8 cellular contexts compared by ENCODE assay signal in genomic region chr22:37419916-37420655, GRCh38. TPM values are rescaled to one million over a fixed set of nuclear protein-coding genes. Genes with fewer than 3 reads are reported as not detected.
DNase-seq lines count a peak whose midpoint lies in the region; ATAC-seq and TF ChIP-seq lines count a peak whose summit lies in the region.

No MANE protein-coding gene starts in this region.

- no peaks in the 10 kb centered on the region for H3K9me3 ChIP-seq in SJCRH30 (replicated peaks)

- H3K4me3 Mint-ChIP-seq in activated CD4-positive, alpha-beta T cell treated with anti-CD3 and anti-CD28 coated beads, Interleukin-2, amount 10 ng/mL, durations not matched to agents 7 days and 5 days, result peak overlapping the region; percentile 53

- ATAC-seq in GM18867 (IDR thresholded peaks at IDR 0.05; ENCODE audit: unreplicated experiment), result no peak

- no peak for TF ChIP-seq CTCF in fibroblast of the aortic adventitia (IDR thresholded peaks at IDR 0.05; ENCODE audit: insufficient read depth, low read length)

- H3K36me3 Mint-ChIP-seq in activated CD4-positive, alpha-beta T cell treated with anti-CD3 and anti-CD28 coated beads, Interleukin-2, amount 10 ng/mL, durations not matched to agents 7 days and 5 days (ENCODE audit: low read depth), result no peaks in the 10 kb centered on the region

- H3K9me3 Mint-ChIP-seq in activated CD4-positive, alpha-beta T cell treated with anti-CD3 and anti-CD28 coated beads, Interleukin-2, amount 10 ng/mL, durations not matched to agents 7 days and 5 days, result no peaks in the 10 kb centered on the region

- CTCF ChIA-PET in activated CD4-positive, alpha-beta T cell treated with anti-CD3 and anti-CD28 coated beads, Interleukin-2, amount 10 ng/mL, durations not matched to agents 7 days and 5 days (lab: Charles Lee), result interaction anchor here (1.0 kb wide), 1 partner anchor 96 kb away, joined by 3 read pairs; no protein-coding TSS in a partner anchor

- H3K27me3 ChIP-seq in H7 (ENCODE audit: control insufficient read depth, insufficient read depth, low read length) (peaks cover 29% of the 10 kb centered on the region), SJCRH30 (peaks cover 20% of the 10 kb centered on the region)

- H3K27ac Mint-ChIP-seq in activated CD4-positive, alpha-beta T cell treated with anti-CD3 and anti-CD28 coated beads, Interleukin-2, amount 10 ng/mL, durations not matched to agents 7 days and 5 days, result no peak overlapping the region

- H3K27ac ChIP-seq in SJCRH30, result no peak overlapping the region

- H3K4me1 ChIP-seq in SJCRH30, result no peaks in the 10 kb centered on the region

- peaks cover 36% of the 10 kb centered on the region for H3K4me1 Mint-ChIP-seq in activated CD4-positive, alpha-beta T cell treated with anti-CD3 and anti-CD28 coated beads, Interleukin-2, amount 10 ng/mL, durations not matched to agents 7 days and 5 days

- H3K36me3 ChIP-seq in H7 (replicated peaks; ENCODE audit: control insufficient read depth, insufficient read depth, low read length), result no peaks in the 10 kb centered on the region
- H3K36me3 ChIP-seq in SJCRH30, result no peaks in the 10 kb centered on the region

- DNase-seq in H7 (peak; percentile 93), fibroblast of the aortic adventitia (ENCODE audit: low read depth) (no peak), renal cortical epithelial cell (ENCODE audit: low read depth) (peak; percentile 32), COLO668 (lab: John Stamatoyannopoulos, UW; ENCODE audit: unreplicated experiment) (no peak), SJCRH30 (no peak), NCI-H1694 (lab: John Stamatoyannopoulos, UW) (no peak)
- peak; percentile 34 for DNase-seq in activated CD4-positive, alpha-beta T cell treated with anti-CD3 and anti-CD28 coated beads, Interleukin-2, amount 10 ng/mL, durations not matched to agents 7 days and 5 days

- H3K4me3 ChIP-seq in H7 (ENCODE audit: insufficient read depth, low read depth, low read length) (peak overlapping the region; percentile 55), fibroblast of the aortic adventitia (ENCODE audit: low read depth, low read length) (peak overlapping the region; percentile 42), SJCRH30 (no peak overlapping the region)

- POLR2A ChIA-PET in activated CD4-positive, alpha-beta T cell treated with anti-CD3 and anti-CD28 coated beads, Interleukin-2, amount 10 ng/mL, durations not matched to agents 7 days and 5 days (lab: Charles Lee), result no interaction called here

- peaks cover 61% of the 10 kb centered on the region for H3K27me3 Mint-ChIP-seq in activated CD4-positive, alpha-beta T cell treated with anti-CD3 and anti-CD28 coated beads, Interleukin-2, amount 10 ng/mL, durations not matched to agents 7 days and 5 days

RNA-seq across cellular contexts. Expression of gene ELFN2, which starts 7.2 kb away (rescaled TPM):
- total RNA-seq in H7 (2014; rRNA removed; shearing (Covaris generic)), result 0.14 and 0.22 TPM in 2 replicates
- total RNA-seq in activated CD4-positive, alpha-beta T cell treated with anti-CD3 and anti-CD28 coated beads, Interleukin-2, amount 10 ng/mL, durations not matched to agents 7 days and 5 days, result under 1 TPM; 0.10 to 0.23 TPM
- 0.18 and 0.33 TPM in 2 replicates for total RNA-seq in fibroblast of the aortic adventitia (ENCODE audit: low replicate concordance)
- total RNA-seq in renal cortical epithelial cell, result 6.3 and 18.8 TPM in 2 replicates
- under 0.01 and 0.02 TPM in 2 replicates for total RNA-seq in SJCRH30 (2014; rRNA removed; shearing (Covaris generic))

Comparison
In these comparisons a context has a peak if more than half of its experiments do, and no peak if none do; other contexts are left out.
1. DNase-seq: peak in H7 (single experiment), activated CD4-positive, alpha-beta T cell treated with anti-CD3 and anti-CD28 coated beads, Interleukin-2, amount 10 ng/mL, durations not matched to agents 7 days and 5 days (single experiment) and renal cortical epithelial cell (single experiment); none in fibroblast of the aortic adventitia (single experiment), COLO668 (single experiment), SJCRH30 (0 of 2) and NCI-H1694 (single experiment).